Comparison of ENCODE assay signal across 8 cellular contexts in the genomic region with DNA sequence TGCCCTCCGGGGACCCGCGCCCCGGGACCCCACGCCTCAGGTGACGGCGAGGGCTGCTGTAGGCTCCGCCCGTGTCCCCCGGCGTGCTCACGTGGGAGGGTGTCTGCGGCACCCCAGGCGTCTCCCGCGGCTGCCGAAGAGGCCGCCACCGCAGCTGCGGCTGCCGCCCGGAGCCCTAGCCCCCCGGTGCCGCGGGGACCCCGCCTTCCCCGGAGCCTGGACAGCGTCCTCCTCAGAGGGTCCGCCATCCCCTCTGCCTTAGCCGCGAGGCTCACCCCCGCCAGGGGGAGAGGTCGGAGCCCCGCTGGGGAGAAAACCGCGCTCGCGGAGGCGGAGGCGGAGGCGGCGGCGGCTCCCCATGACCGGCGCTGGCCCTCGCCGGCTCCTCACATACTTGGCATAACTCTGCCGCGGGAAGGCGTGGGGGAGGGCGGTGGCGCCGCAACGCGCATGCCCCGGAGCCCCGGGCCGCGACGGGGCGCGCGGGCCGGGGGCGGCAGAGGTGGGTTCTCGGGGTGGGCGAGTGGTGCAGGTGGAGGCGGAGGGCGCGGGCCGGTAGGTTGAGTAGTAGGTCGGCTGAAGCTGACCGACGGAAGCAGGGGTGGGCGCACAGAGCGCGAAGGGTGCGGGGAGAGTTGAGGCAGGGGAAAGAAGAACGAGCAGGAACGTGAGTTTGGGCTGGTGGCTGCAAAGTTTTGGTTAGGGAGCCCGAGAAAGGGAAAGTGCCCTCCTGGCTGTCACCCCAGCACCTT. TPM values are rescaled to one million over a fixed set of nuclear protein-coding genes. Genes with fewer than 3 reads are reported as not detected.
DNase-seq lines count a peak whose midpoint lies in the region; ATAC-seq and TF ChIP-seq lines count a peak whose summit lies in the region.

No MANE protein-coding gene starts in this region.

- no peaks in the 10 kb centered on the region for H3K36me3 ChIP-seq in H7 (replicated peaks; ENCODE audit: control insufficient read depth, insufficient read depth, low read length)

- no peak for TF ChIP-seq CTCF in choroid plexus epithelial cell (conservative IDR thresholded peaks at IDR 0.05; ENCODE audit: low read depth, low read length)

- intact Hi-C loops in left colon (cut with DNase I, micrococcal nuclease) = no loop called here

- in situ Hi-C loops in G401 (cut with HindIII; ENCODE audit: low sequenced_read_pairs) = no loop called here

- DNase-seq in H7 = peak; percentile 94
- DNase-seq in LoVo (ENCODE audit: low spot score) = peak; percentile 72
- peak; percentile 64 for DNase-seq in activated CD4-positive, alpha-beta T cell treated with anti-CD3 and anti-CD28 coated beads for 1 hour
- DNase-seq in choroid plexus epithelial cell (ENCODE audit: low read depth) = peak; percentile 83
- peak; percentile 65 to 82 for DNase-seq in left colon
- peak; percentile 64 to 69 for DNase-seq in stimulated activated CD4-positive, alpha-beta T cell treated with anti-CD3 and anti-CD28 coated beads, Interleukin-2, amount 100 ng/mL, for 24 hours
- DNase-seq in G401 (ENCODE audit: low spot score) = no peak

- peak; percentile 76 for ATAC-seq in left colon

- H3K4me3 ChIP-seq in GM08714 (ENCODE audit: low read length) (peak overlapping the region; percentile 69), H7 (ENCODE audit: insufficient read depth, low read depth, low read length) (peak overlapping the region; percentile 91), choroid plexus epithelial cell (ENCODE audit: low read depth, low read length) (peak overlapping the region; percentile 69)

- H3K27me3 ChIP-seq in H7 (ENCODE audit: control insufficient read depth, insufficient read depth, low read length) = no peaks in the 10 kb centered on the region

RNA-seq across cellular contexts. Expression of a gene that starts 0.7 kb away (rescaled TPM):
- 13.0 and 15.6 TPM in 2 replicates for total RNA-seq in H7 (2014; rRNA removed; shearing (Covaris generic))
- total RNA-seq in left colon = 10 to 100 TPM in 1 of 2 donors, 1 to 10 TPM in 1; 7.2 to 10.9 TPM
- 9.2 and 12.0 TPM in 2 replicates for total RNA-seq in G401 (2014; rRNA removed; shearing (Covaris generic))

RNA-seq across cellular contexts. Expression of a gene that starts 57.9 kb away (rescaled TPM):
- total RNA-seq in H7 (2014; rRNA removed; shearing (Covaris generic)) = 38.9 and 51.0 TPM in 2 replicates
- total RNA-seq in left colon = 10 to 100 TPM; 17.4 to 20.3 TPM
- total RNA-seq in G401 (2014; rRNA removed; shearing (Covaris generic)) = 23.2 and 34.3 TPM in 2 replicates
